8 cellular contexts compared by ENCODE assay signal in genomic region chr18:56575819-56576663, GRCh38.
DNase-seq lines count a peak whose midpoint lies in the region; ATAC-seq and TF ChIP-seq lines count a peak whose summit lies in the region.

No MANE protein-coding gene starts in this region.

- peak; percentile 71 for ATAC-seq in HG02678 (IDR thresholded peaks at IDR 0.05; ENCODE audit: unreplicated experiment)
- ATAC-seq in GM18520 (IDR thresholded peaks at IDR 0.05; ENCODE audit: unreplicated experiment), result no peak
- no peak for ATAC-seq in HG02610 (IDR thresholded peaks at IDR 0.05; ENCODE audit: unreplicated experiment)

- H3K4me1 ChIP-seq in tibial artery, result no peaks in the 10 kb centered on the region

- H3K27ac ChIP-seq in brain microvascular endothelial cell, result no peak overlapping the region
- no peak overlapping the region for H3K27ac ChIP-seq in tibial artery

- no peaks in the 10 kb centered on the region for H3K36me3 ChIP-seq in brain microvascular endothelial cell (replicated peaks)
- H3K36me3 ChIP-seq in tibial artery, result no peaks in the 10 kb centered on the region

- intact Hi-C loops in tibial artery (cut with DNase I; ENCODE audit: low total_unique reads), result no loop called here

- no peaks in the 10 kb centered on the region for H3K9me3 ChIP-seq in tibial artery

- peak; percentile 62 for DNase-seq in EL
- peak; percentile 51 to 75 for DNase-seq in NCI-H446 (lab: John Stamatoyannopoulos, UW)
- DNase-seq in brain microvascular endothelial cell, result peak; percentile 53
- DNase-seq in kidney glomerular epithelial cell (lab: John Stamatoyannopoulos, UW), result peak; percentile 58
- no peak for DNase-seq in tibial artery

- H3K27me3 ChIP-seq in brain microvascular endothelial cell (replicated peaks) (no peaks in the 10 kb centered on the region), tibial artery (no peaks in the 10 kb centered on the region)

- TF ChIP-seq CTCF in brain microvascular endothelial cell (IDR thresholded peaks at IDR 0.05; ENCODE audit: low read depth, low read length, missing control alignments) (peak; percentile 56), tibial artery (IDR thresholded peaks at IDR 0.05) (peak; percentile 63 to 77)

- in situ Hi-C loops in brain microvascular endothelial cell (cut with HindIII; ENCODE audit: low pct_ligation_motif_present, low sequenced_read_pairs), result no loop called here

- no peak overlapping the region for H3K4me3 ChIP-seq in brain microvascular endothelial cell (ENCODE audit: low read depth, low read length)
- H3K4me3 ChIP-seq in tibial artery, result no peak overlapping the region

Comparison
In these comparisons a context has a peak if more than half of its experiments do, and no peak if none do; other contexts are left out.
1. DNase-seq: peak in EL (single experiment), NCI-H446 (2 of 2), brain microvascular endothelial cell (single experiment) and kidney glomerular epithelial cell (single experiment); none in tibial artery (0 of 2).